ENCODE assay signal across 8 cellular contexts in genomic region chr6:127855542-127856159, GRCh38. TPM values are rescaled to one million over a fixed set of nuclear protein-coding genes. Genes with fewer than 3 reads are reported as not detected.
A peak's percentile ranks its signal among the peaks of the same experiment; 100 is the strongest.
DNase-seq lines count a peak whose midpoint lies in the region; ATAC-seq and TF ChIP-seq lines count a peak whose summit lies in the region.

No MANE protein-coding gene starts in this region.

- intact Hi-C loops in activated CD8-positive, alpha-beta T cell treated with anti-CD3 and anti-CD28 coated beads for 36 hours (cut with micrococcal nuclease): loop anchor here (5.0 to 10.0 kb wide), 3 partner anchors 118 to 469 kb away; no protein-coding TSS in a partner anchor
- intact Hi-C loops in CD14-positive monocyte (cut with micrococcal nuclease): no loop called here

- DNase-seq in activated CD8-positive, alpha-beta T cell treated with anti-CD3 and anti-CD28 coated beads for 36 hours: peak; percentile 67
- DNase-seq in fibroblast of the conjunctiva (ENCODE audit: low read depth) (peak; percentile 20), NCI-H748 treated with DMSO at 0.1 percent for 48 hours (lab: John Stamatoyannopoulos, UW) (no peak), CD14-positive monocyte (ENCODE audit: low spot score) (no peak)
- peak; percentile 34 to 64 for DNase-seq in stimulated activated CD4-positive, alpha-beta T cell treated with anti-CD3 and anti-CD28 coated beads, Interleukin-2, amount 100 ng/mL, for 24 hours

- H3K4me1 Mint-ChIP-seq in activated CD8-positive, alpha-beta T cell treated with anti-CD3 and anti-CD28 coated beads for 36 hours (ENCODE audit: low read depth): peaks cover 81% of the 10 kb centered on the region
- H3K4me1 Mint-ChIP-seq in CD14-positive monocyte: no peaks in the 10 kb centered on the region

- no peaks in the 10 kb centered on the region for H3K27me3 Mint-ChIP-seq in activated CD8-positive, alpha-beta T cell treated with anti-CD3 and anti-CD28 coated beads for 36 hours
- H3K27me3 Mint-ChIP-seq in CD14-positive monocyte (ENCODE audit: low read depth in 3 of 3): peaks cover 0 to 2% (median 0%) of the 10 kb centered on the region in 3 donors

- CTCF ChIA-PET in activated CD8-positive, alpha-beta T cell treated with anti-CD3 and anti-CD28 coated beads for 36 hours (lab: Charles Lee): interaction anchor here (0.6 to 3.5 kb wide), 64 partner anchors 8 to 665 kb away, joined by 3 to 29 read pairs (median 4); partner anchors contain the start of genes PTPRK and THEMIS

- POLR2A ChIA-PET in activated CD8-positive, alpha-beta T cell treated with anti-CD3 and anti-CD28 coated beads for 36 hours (lab: Charles Lee): interaction anchor here (0.6 to 1.6 kb wide), 4 partner anchors 42 to 87 kb away, joined by 3 to 5 read pairs (median 4); no protein-coding TSS in a partner anchor

- TF ChIP-seq CTCF in C4-2B (conservative IDR thresholded peaks at IDR 0.05): peak; percentile 48
- peak; percentile 73 for TF ChIP-seq CTCF in activated CD8-positive, alpha-beta T cell treated with anti-CD3 and anti-CD28 coated beads for 36 hours (IDR thresholded peaks at IDR 0.05)
- TF ChIP-seq CTCF in CD14-positive monocyte (IDR thresholded peaks at IDR 0.05): no peak

- no peak overlapping the region for H3K27ac ChIP-seq in C4-2B

- peaks cover 51% of the 10 kb centered on the region for H3K36me3 Mint-ChIP-seq in activated CD8-positive, alpha-beta T cell treated with anti-CD3 and anti-CD28 coated beads for 36 hours (ENCODE audit: low read depth)
- H3K36me3 Mint-ChIP-seq in CD14-positive monocyte: no peaks in the 10 kb centered on the region

- peaks cover 2% of the 10 kb centered on the region for H3K9me3 Mint-ChIP-seq in activated CD8-positive, alpha-beta T cell treated with anti-CD3 and anti-CD28 coated beads for 36 hours
- H3K9me3 Mint-ChIP-seq in CD14-positive monocyte: no peaks in the 10 kb centered on the region

- ATAC-seq in HG02642 (IDR thresholded peaks at IDR 0.05; ENCODE audit: poor library complexity, unreplicated experiment): peak; percentile 50
- ATAC-seq in activated CD8-positive, alpha-beta T cell treated with anti-CD3 and anti-CD28 coated beads for 36 hours: peak; percentile 52
- ATAC-seq in HG02759 (IDR thresholded peaks at IDR 0.05; ENCODE audit: unreplicated experiment): no peak

- peak overlapping the region; percentile 33 for H3K4me3 Mint-ChIP-seq in activated CD8-positive, alpha-beta T cell treated with anti-CD3 and anti-CD28 coated beads for 36 hours
- no peak overlapping the region for H3K4me3 Mint-ChIP-seq in CD14-positive monocyte

- H3K27ac Mint-ChIP-seq in activated CD8-positive, alpha-beta T cell treated with anti-CD3 and anti-CD28 coated beads for 36 hours: peak overlapping the region; percentile 83
- H3K27ac Mint-ChIP-seq in CD14-positive monocyte: no peak overlapping the region

RNA-seq across cellular contexts. Expression of gene THEMIS, which starts 45.2 kb away (rescaled TPM):
- total RNA-seq in activated CD8-positive, alpha-beta T cell treated with anti-CD3 and anti-CD28 coated beads for 36 hours: 10 to 100 TPM; 79.5 to 80.1 TPM
- under 1 TPM; 0.13 to 0.16 TPM for polyA plus RNA-seq in CD14-positive monocyte

Comparison
In these comparisons a context has a peak if more than half of its experiments do, and no peak if none do; other contexts are left out.
1. DNase-seq: peak in activated CD8-positive, alpha-beta T cell treated with anti-CD3 and anti-CD28 coated beads for 36 hours (single experiment), fibroblast of the conjunctiva (single experiment) and stimulated activated CD4-positive, alpha-beta T cell treated with anti-CD3 and anti-CD28 coated beads, Interleukin-2, amount 100 ng/mL, for 24 hours (2 of 2); none in NCI-H748 treated with DMSO at 0.1 percent for 48 hours (single experiment) and CD14-positive monocyte (single experiment).